1 cellular context compared by ENCODE assay signal in the genomic region with DNA sequence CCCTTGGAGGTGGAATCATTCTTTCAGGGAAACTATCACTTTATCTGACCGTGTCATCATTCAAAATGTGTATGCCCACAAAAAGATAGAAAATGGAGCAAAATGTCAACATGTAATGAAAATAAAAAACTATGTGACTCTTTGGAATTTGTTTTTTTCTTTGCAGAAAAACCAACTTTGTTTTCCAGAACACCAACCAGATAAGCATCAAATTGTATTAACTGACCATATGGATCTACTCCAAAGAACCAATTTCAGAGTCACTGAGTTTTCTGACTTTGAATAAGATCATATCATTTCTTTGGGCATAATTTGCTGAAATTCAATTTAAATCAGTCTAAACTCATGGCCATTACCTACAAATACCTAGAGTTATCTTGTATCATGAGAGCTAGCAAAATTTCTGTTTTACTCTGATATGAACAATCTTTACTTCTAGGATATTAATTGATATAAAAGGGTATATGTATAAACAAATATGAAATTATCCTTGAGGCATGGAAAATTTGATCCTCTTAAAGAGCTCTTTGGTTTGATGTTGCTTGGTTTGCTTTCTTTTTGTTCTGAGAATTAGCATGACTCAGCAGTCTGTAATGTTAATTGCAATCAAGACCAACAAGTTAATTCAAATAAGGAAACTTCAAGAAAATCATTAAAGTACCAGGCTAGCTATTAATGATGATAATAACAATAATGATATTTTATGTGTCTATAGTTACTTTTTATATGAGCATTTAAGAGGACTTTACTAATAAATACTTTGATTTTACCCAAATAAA.
TF ChIP-seq lines count a peak whose summit lies in the region.

No MANE protein-coding gene starts in this region.

TF ChIP-seq in SK-N-SH treated with all-trans-retinoic acid at 6 μM for 48 hours, 23 proteins besides CTCF, POLR2A, EP300 and RAD21 (continued from another document):
- TF ChIP-seq, protein P1, sequence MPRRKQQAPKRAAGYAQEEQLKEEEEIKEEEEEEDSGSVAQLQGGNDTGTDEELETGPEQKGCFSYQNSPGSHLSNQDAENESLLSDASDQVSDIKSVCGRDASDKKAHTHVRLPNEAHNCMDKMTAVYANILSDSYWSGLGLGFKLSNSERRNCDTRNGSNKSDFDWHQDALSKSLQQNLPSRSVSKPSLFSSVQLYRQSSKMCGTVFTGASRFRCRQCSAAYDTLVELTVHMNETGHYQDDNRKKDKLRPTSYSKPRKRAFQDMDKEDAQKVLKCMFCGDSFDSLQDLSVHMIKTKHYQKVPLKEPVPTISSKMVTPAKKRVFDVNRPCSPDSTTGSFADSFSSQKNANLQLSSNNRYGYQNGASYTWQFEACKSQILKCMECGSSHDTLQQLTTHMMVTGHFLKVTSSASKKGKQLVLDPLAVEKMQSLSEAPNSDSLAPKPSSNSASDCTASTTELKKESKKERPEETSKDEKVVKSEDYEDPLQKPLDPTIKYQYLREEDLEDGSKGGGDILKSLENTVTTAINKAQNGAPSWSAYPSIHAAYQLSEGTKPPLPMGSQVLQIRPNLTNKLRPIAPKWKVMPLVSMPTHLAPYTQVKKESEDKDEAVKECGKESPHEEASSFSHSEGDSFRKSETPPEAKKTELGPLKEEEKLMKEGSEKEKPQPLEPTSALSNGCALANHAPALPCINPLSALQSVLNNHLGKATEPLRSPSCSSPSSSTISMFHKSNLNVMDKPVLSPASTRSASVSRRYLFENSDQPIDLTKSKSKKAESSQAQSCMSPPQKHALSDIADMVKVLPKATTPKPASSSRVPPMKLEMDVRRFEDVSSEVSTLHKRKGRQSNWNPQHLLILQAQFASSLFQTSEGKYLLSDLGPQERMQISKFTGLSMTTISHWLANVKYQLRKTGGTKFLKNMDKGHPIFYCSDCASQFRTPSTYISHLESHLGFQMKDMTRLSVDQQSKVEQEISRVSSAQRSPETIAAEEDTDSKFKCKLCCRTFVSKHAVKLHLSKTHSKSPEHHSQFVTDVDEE (CRISPR knock-in tag; IDR thresholded peaks at IDR 0.05) = peak; percentile 85; the same call in 1 of the 2 replicates
- TF ChIP-seq TOX (CRISPR knock-in tag; IDR thresholded peaks at IDR 0.05; ENCODE audit: borderline replicate concordance) = no peak
- no peak for TF ChIP-seq PPARA (CRISPR knock-in tag; IDR thresholded peaks at IDR 0.05; ENCODE audit: borderline replicate concordance)
